ENCODE assay signal across 12 cellular contexts in the genomic region with DNA sequence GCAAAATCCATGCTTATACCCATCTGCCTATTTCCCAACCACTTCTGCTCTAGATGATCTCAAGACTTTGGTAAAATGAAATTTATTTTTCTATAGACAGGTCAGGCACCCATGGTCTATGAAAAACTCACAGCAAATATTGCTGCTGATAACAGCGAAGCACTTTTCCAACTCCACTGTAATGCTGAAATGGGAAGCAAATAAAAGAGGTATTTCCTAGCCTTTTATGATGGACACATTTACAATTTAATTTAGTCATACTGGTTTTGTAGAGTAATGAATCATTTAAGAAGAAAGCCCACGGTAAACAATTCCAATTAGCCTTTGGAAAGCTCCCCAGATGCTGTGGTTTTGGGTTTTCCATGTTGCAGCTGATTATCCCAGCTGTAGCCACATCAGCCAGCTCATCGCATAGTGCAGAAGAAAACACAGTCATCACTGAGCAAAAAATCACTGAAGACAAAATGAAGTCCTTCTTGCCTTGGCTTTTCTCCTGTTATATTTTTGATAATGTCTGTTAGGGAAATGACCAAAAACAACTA.
A peak's percentile ranks its signal among the peaks of the same experiment; 100 is the strongest.
DNase-seq lines count a peak whose midpoint lies in the region; ATAC-seq, FAIRE-seq and TF ChIP-seq lines count a peak whose summit lies in the region.
"Had no signal": no experiment of that assay in that cellular context is flagged by ENCODE, and none has a peak within 500 bp of the region (broad histone marks: within the 10 kb centered on the region; RNA-seq: fewer than 3 reads in every experiment).

No MANE protein-coding gene starts in this region.

- H2AFZ ChIP-seq in HepG2 (ENCODE audit: low read length), result no peak overlapping the region

- no peak for TF ChIP-seq CTCF in fibroblast of pulmonary artery (IDR thresholded peaks at IDR 0.05; ENCODE audit: low read length, missing control alignments)
- no peak for TF ChIP-seq CTCF in glutamatergic neuron (IDR thresholded peaks at IDR 0.05; ENCODE audit: partially characterized antibody, unreplicated experiment)
- TF ChIP-seq CTCF in HepG2 (CRISPR knock-in tag; IDR thresholded peaks at IDR 0.05), result no peak

- 21% methylated on average over 3 of the region's 3 CpGs for WGBS in HepG2 (ENCODE audit: low lambda C conversion rate)

- H3K4me3 ChIP-seq in fibroblast of pulmonary artery (replicated peaks; ENCODE audit: low read depth, low read length) (no peak overlapping the region), HepG2 (replicated peaks in 1 of 3; ENCODE audit: insufficient read depth in 1 of 3, low read depth in 2 of 3, low read length in 3 of 3) (no peak overlapping the region)

- no peaks in the 10 kb centered on the region for H3K36me3 Mint-ChIP-seq in stimulated activated effector memory CD8-positive, alpha-beta T cell treated with anti-CD3 and anti-CD28 coated beads, Interleukin-12 subunit alpha, Interleukin-12 subunit beta, amount 100 ng/mL, for 72 hours
- H3K36me3 Mint-ChIP-seq in glutamatergic neuron (ENCODE audit: unreplicated experiment), result no peaks in the 10 kb centered on the region

- no peaks in the 10 kb centered on the region for H4K20me1 ChIP-seq in HepG2 (ENCODE audit: insufficient read depth, low read length)

- no peaks in the 10 kb centered on the region for H3K27me3 ChIP-seq in HepG2 (ENCODE audit: control insufficient read depth in 1 of 2, insufficient read depth in 2 of 2, low read length in 2 of 2)
- H3K27me3 ChIP-seq: spleen had no signal

- POLR2A ChIA-PET in HepG2 (lab: Yijun Ruan, JAX), result no interaction called here

- in situ Hi-C loops in HepG2 (cut with HindIII; ENCODE audit: extremely low pct_ligation_motif_present, low pct_unique_long_range_greater_than_20kb), result loop anchor here (5.0 kb wide), 2 partner anchors 163 to 223 kb away; no protein-coding TSS in a partner anchor

- H3K4me2 ChIP-seq in HepG2 (ENCODE audit: low read depth, low read length), result no peak overlapping the region

- TF ChIP-seq EP300 in HepG2 (IDR thresholded peaks at IDR 0.05; ENCODE audit: low read depth in 2 of 2, low read length in 2 of 2), result no peak
- TF ChIP-seq EP300 in HepG2 (CRISPR knock-in tag; IDR thresholded peaks at IDR 0.05; ENCODE audit: borderline replicate concordance), result no peak

- H3K4me1 Mint-ChIP-seq in stimulated activated effector memory CD8-positive, alpha-beta T cell treated with anti-CD3 and anti-CD28 coated beads, Interleukin-12 subunit alpha, Interleukin-12 subunit beta, amount 100 ng/mL, for 72 hours, result peaks cover 20% of the 10 kb centered on the region
- H3K4me1 Mint-ChIP-seq in glutamatergic neuron (ENCODE audit: low read depth, unreplicated experiment), result peaks cover 11% of the 10 kb centered on the region

- H3K27ac Mint-ChIP-seq in stimulated activated effector memory CD8-positive, alpha-beta T cell treated with anti-CD3 and anti-CD28 coated beads, Interleukin-12 subunit alpha, Interleukin-12 subunit beta, amount 100 ng/mL, for 72 hours, result peak overlapping the region; percentile 50
- H3K27ac Mint-ChIP-seq in glutamatergic neuron (ENCODE audit: unreplicated experiment), result no peak overlapping the region

- CTCF ChIA-PET in HepG2 (lab: Yijun Ruan, JAX; ENCODE audit: low intra/inter-chr PET ratio, low total read pairs), result no interaction called here

- intact Hi-C loops in HepG2 (cut with micrococcal nuclease; ENCODE audit: unreplicated experiment), result no loop called here

- no peak for TF ChIP-seq RAD21 in HepG2 (CRISPR knock-in tag; IDR thresholded peaks at IDR 0.05)

- H3K79me2 ChIP-seq in HepG2 (ENCODE audit: insufficient read depth, low read length), result no peaks in the 10 kb centered on the region

- no peaks in the 10 kb centered on the region for H3K9me3 ChIP-seq in HepG2 (ENCODE audit: low read length)
- H3K9me3 ChIP-seq: spleen had no signal

- H3K9ac ChIP-seq in HepG2 (ENCODE audit: insufficient read depth, low read depth, low read length), result no peak overlapping the region

- H3K4me3 Mint-ChIP-seq in stimulated activated effector memory CD8-positive, alpha-beta T cell treated with anti-CD3 and anti-CD28 coated beads, Interleukin-12 subunit alpha, Interleukin-12 subunit beta, amount 100 ng/mL, for 72 hours, result peak overlapping the region; percentile 42
- H3K4me3 Mint-ChIP-seq in glutamatergic neuron (ENCODE audit: unreplicated experiment), result no peak overlapping the region

- no peaks in the 10 kb centered on the region for H3K27me3 Mint-ChIP-seq in glutamatergic neuron (ENCODE audit: unreplicated experiment)

- no peak for ATAC-seq in stimulated activated effector memory CD8-positive, alpha-beta T cell treated with anti-CD3 and anti-CD28 coated beads, Interleukin-12 subunit alpha, Interleukin-12 subunit beta, amount 100 ng/mL, for 72 hours
- ATAC-seq in HepG2, result no peak

- FAIRE-seq in H54 (lab: Jason Lieb, UNC) (no peak), HepG2 (lab: Jason Lieb, UNC) (no peak)
- FAIRE-seq: GM12891, islet of Langerhans had no signal

- no TSS peak for BruUV-seq in HepG2 (replicated peaks; lab: Mats Ljungman, UMichigan)

- DNase-seq in H54 (ENCODE audit: insufficient read length, low spot score) (peak; percentile 6), T1000 (lab: John Stamatoyannopoulos, UW) (peak; percentile 84), fibroblast of pulmonary artery (ENCODE audit: low read depth) (peak; percentile 80), C1 segment of cervical spinal cord (lab: John Stamatoyannopoulos, UW) (no peak), glutamatergic neuron (no peak), HepG2 (ENCODE audit: low spot score) (no peak)
- DNase-seq in stimulated activated effector memory CD8-positive, alpha-beta T cell treated with anti-CD3 and anti-CD28 coated beads, Interleukin-12 subunit alpha, Interleukin-12 subunit beta, amount 100 ng/mL, for 72 hours (ENCODE audit: low spot score in 2 of 2), result no peak
- DNase-seq: cortex of kidney, NCI-H1092 treated with DMSO at 0.1 percent for 48 hours, spleen had no signal

- no peaks in the 10 kb centered on the region for H3K9me3 Mint-ChIP-seq in stimulated activated effector memory CD8-positive, alpha-beta T cell treated with anti-CD3 and anti-CD28 coated beads, Interleukin-12 subunit alpha, Interleukin-12 subunit beta, amount 100 ng/mL, for 72 hours
- H3K9me3 Mint-ChIP-seq in glutamatergic neuron (ENCODE audit: unreplicated experiment), result no peaks in the 10 kb centered on the region

- no peaks in the 10 kb centered on the region for H3K36me3 ChIP-seq in HepG2 (replicated peaks in 1 of 2; ENCODE audit: control insufficient read depth in 1 of 2, insufficient read depth in 2 of 2, low read length in 2 of 2)
- H3K36me3 ChIP-seq: spleen had no signal

- peaks cover 11% of the 10 kb centered on the region; the same call in 1 of the 2 replicates for H3K4me1 ChIP-seq in HepG2 (ENCODE audit: insufficient read depth, low read length)

- no peak overlapping the region for H3K27ac ChIP-seq in HepG2 (ENCODE audit: extremely low read length, insufficient read depth, low read length)

- TF ChIP-seq POLR2A in H54 (IDR thresholded peaks at IDR 0.05; ENCODE audit: low read depth, low read length) (no peak), HepG2 (IDR thresholded peaks at IDR 0.05; ENCODE audit: insufficient read depth in 1 of 2, low read depth in 2 of 2, low read length in 2 of 2) (no peak)

TF ChIP-seq in HepG2, 621 proteins besides CTCF, POLR2A, EP300 and RAD21 (continues in another document):
- TF ChIP-seq NFATC3 (CRISPR knock-in tag; IDR thresholded peaks at IDR 0.05) (no peak), HDAC1 (CRISPR knock-in tag; IDR thresholded peaks at IDR 0.05) (no peak), YEATS2 (CRISPR knock-in tag; IDR thresholded peaks at IDR 0.05; ENCODE audit: borderline replicate concordance) (no peak), ZFYVE20 (CRISPR knock-in tag; IDR thresholded peaks at IDR 0.05; ENCODE audit: borderline replicate concordance, low read depth) (no peak), HHEX (CRISPR knock-in tag; IDR thresholded peaks at IDR 0.05) (no peak), ZSCAN25 (CRISPR knock-in tag; IDR thresholded peaks at IDR 0.05) (no peak), NPAS2 (CRISPR knock-in tag; IDR thresholded peaks at IDR 0.05; ENCODE audit: borderline replicate concordance) (no peak), HNRNPL (IDR thresholded peaks at IDR 0.05; ENCODE audit: low read depth, low read length) (no peak), ZNF337 (CRISPR knock-in tag; IDR thresholded peaks at IDR 0.05; ENCODE audit: borderline replicate concordance, low read depth) (no peak), CEBPG (CRISPR knock-in tag; IDR thresholded peaks at IDR 0.05) (no peak), KLF16 (CRISPR knock-in tag; IDR thresholded peaks at IDR 0.05) (no peak)
- TF ChIP-seq, protein P1, sequence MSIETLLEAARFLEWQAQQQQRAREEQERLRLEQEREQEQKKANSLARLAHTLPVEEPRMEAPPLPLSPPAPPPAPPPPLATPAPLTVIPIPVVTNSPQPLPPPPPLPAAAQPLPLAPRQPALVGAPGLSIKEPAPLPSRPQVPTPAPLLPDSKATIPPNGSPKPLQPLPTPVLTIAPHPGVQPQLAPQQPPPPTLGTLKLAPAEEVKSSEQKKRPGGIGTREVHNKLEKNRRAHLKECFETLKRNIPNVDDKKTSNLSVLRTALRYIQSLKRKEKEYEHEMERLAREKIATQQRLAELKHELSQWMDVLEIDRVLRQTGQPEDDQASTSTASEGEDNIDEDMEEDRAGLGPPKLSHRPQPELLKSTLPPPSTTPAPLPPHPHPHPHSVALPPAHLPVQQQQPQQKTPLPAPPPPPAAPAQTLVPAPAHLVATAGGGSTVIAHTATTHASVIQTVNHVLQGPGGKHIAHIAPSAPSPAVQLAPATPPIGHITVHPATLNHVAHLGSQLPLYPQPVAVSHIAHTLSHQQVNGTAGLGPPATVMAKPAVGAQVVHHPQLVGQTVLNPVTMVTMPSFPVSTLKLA (IDR thresholded peaks at IDR 0.05), result no peak
- TF ChIP-seq, protein P2, sequence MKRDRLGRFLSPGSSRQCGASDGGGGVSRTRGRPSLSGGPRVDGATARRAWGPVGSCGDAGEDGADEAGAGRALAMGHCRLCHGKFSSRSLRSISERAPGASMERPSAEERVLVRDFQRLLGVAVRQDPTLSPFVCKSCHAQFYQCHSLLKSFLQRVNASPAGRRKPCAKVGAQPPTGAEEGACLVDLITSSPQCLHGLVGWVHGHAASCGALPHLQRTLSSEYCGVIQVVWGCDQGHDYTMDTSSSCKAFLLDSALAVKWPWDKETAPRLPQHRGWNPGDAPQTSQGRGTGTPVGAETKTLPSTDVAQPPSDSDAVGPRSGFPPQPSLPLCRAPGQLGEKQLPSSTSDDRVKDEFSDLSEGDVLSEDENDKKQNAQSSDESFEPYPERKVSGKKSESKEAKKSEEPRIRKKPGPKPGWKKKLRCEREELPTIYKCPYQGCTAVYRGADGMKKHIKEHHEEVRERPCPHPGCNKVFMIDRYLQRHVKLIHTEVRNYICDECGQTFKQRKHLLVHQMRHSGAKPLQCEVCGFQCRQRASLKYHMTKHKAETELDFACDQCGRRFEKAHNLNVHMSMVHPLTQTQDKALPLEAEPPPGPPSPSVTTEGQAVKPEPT (CRISPR knock-in tag; IDR thresholded peaks at IDR 0.05; ENCODE audit: low read depth), result no peak
- TF ChIP-seq, protein P3, sequence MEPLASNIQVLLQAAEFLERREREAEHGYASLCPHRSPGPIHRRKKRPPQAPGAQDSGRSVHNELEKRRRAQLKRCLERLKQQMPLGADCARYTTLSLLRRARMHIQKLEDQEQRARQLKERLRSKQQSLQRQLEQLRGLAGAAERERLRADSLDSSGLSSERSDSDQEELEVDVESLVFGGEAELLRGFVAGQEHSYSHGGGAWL (CRISPR knock-in tag; IDR thresholded peaks at IDR 0.05), result no peak

Comparison
In these comparisons a context has a peak if more than half of its experiments do, and no peak if none do; other contexts are left out.
1. DNase-seq: peak in H54 (single experiment), T1000 (single experiment) and fibroblast of pulmonary artery (single experiment); none in stimulated activated effector memory CD8-positive, alpha-beta T cell treated with anti-CD3 and anti-CD28 coated beads, Interleukin-12 subunit alpha, Interleukin-12 subunit beta, amount 100 ng/mL, for 72 hours (0 of 2), C1 segment of cervical spinal cord (0 of 14), glutamatergic neuron (single experiment) and HepG2 (single experiment).